Comparison of ENCODE assay signal across 16 cellular contexts in the genomic region with DNA sequence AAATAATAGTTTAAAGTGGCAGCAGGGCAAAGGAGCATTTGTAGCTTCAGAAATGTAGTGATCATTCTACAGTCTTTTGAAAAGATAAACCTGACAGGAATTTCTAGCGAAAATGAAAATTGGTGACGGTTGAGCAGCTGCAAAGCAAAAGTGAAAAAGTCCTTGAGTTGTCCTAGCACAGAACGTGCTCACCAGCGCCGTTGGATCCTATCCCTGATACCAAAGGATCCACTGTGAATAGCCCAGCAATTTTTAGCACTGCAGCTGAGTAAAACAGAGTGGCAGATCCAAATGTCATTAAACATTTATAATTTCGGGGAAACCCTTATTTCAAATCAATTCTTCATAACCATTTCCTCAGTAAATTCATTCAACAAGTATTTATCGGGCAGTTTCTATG.
A peak's percentile ranks its signal among the peaks of the same experiment; 100 is the strongest.
DNase-seq lines count a peak whose midpoint lies in the region; ATAC-seq and TF ChIP-seq lines count a peak whose summit lies in the region.
"Had no signal": no experiment of that assay in that cellular context is flagged by ENCODE, and none has a peak within 500 bp of the region (broad histone marks: within the 10 kb centered on the region; RNA-seq: fewer than 3 reads in every experiment).

No MANE protein-coding gene starts in this region.

- no peaks in the 10 kb centered on the region for H4K20me1 ChIP-seq in mammary epithelial cell (ENCODE audit: insufficient read depth, low read length)

- DNase-seq in MCF 10A (ENCODE audit: unreplicated experiment) (no peak), mammary epithelial cell (no peak), left cardiac atrium (peak; percentile 29), psoas muscle (peak in 1 of 2 donors; percentile 50), testis (peak; percentile 40), occipital lobe (lab: John Stamatoyannopoulos, UW) (no peak), right lobe of liver (no peak)
- DNase-seq: CD8-positive, alpha-beta memory T cell; DMS53; GF-D8; HCEC 1CT; HFFc6 had no signal

- no peak overlapping the region for H3K4me2 ChIP-seq in mammary epithelial cell (ENCODE audit: insufficient read depth, low read depth, low read length)

- H3K27me3 ChIP-seq in mammary epithelial cell (ENCODE audit: insufficient read depth, low read length): no peaks in the 10 kb centered on the region
- H3K27me3 ChIP-seq in psoas muscle (ENCODE audit: insufficient read depth in 3 of 3, low read length in 2 of 3): no peaks in the 10 kb centered on the region
- no peaks in the 10 kb centered on the region for H3K27me3 ChIP-seq in testis
- H3K27me3 ChIP-seq in right lobe of liver: no peaks in the 10 kb centered on the region

- dilution Hi-C loops in mammary epithelial cell (cut with HindIII; ENCODE audit: low sequenced_read_pairs): no loop called here

- H3K27ac Mint-ChIP-seq in MCF 10A (ENCODE audit: low read depth, unreplicated experiment): peak overlapping the region; percentile 44
- H3K27ac Mint-ChIP-seq: CD8-positive, alpha-beta memory T cell; HFFc6 had no signal

- H3K4me3 Mint-ChIP-seq in MCF 10A (ENCODE audit: unreplicated experiment): no peak overlapping the region
- H3K4me3 Mint-ChIP-seq: CD14-positive monocyte; CD8-positive, alpha-beta memory T cell; HFFc6 had no signal

- peaks cover 5% of the 10 kb centered on the region for H3K4me1 Mint-ChIP-seq in MCF 10A (ENCODE audit: insufficient read depth, unreplicated experiment)
- H3K4me1 Mint-ChIP-seq: CD14-positive monocyte; CD8-positive, alpha-beta memory T cell had no signal

- H3K36me3 Mint-ChIP-seq in MCF 10A (ENCODE audit: insufficient read depth, unreplicated experiment): peaks cover 4% of the 10 kb centered on the region
- H3K36me3 Mint-ChIP-seq: CD14-positive monocyte; CD8-positive, alpha-beta memory T cell had no signal

- TF ChIP-seq POLR2A in testis (IDR thresholded peaks at IDR 0.05) (no peak), right lobe of liver (IDR thresholded peaks at IDR 0.05) (no peak)

- H3K4me1 ChIP-seq in mammary epithelial cell (ENCODE audit: insufficient read depth, low read length) (peaks cover 4% of the 10 kb centered on the region), psoas muscle (peaks cover 27% of the 10 kb centered on the region), testis (no peaks in the 10 kb centered on the region), right lobe of liver (no peaks in the 10 kb centered on the region)

- CTCF ChIA-PET in MCF 10A (lab: Yijun Ruan, JAX) (interaction anchor here (0.8 to 5.8 kb wide), 4 partner anchors 8 to 1090 kb away, joined by 3 to 38 read pairs (median 4); no protein-coding TSS in a partner anchor), mammary epithelial cell (lab: Charles Lee; ENCODE audit: low non-redundant PET) (no interaction called here)

- H3K9me3 Mint-ChIP-seq in MCF 10A (ENCODE audit: unreplicated experiment): no peaks in the 10 kb centered on the region

- WGBS in mammary epithelial cell (ENCODE audit: low coverage, missing lambda C conversion rate): 85% methylated on average over 7 of the region's 7 CpGs
- 24 to 46% (median 34%) methylated on average over 7 of the region's 7 CpGs for WGBS in psoas muscle, 3 donors
- WGBS in testis, 2 donors: 27 to 40% methylated on average over 7 of the region's 7 CpGs
- WGBS in right lobe of liver (ENCODE audit: insufficient coverage, low coverage, low lambda C conversion rate, missing lambda C conversion rate): 55% methylated on average over 7 of the region's 7 CpGs

- ATAC-seq in left cardiac atrium (peak; percentile 70 to 73), psoas muscle (peak; percentile 55 to 80 (median 70)), HG02798 (IDR thresholded peaks at IDR 0.05; ENCODE audit: poor library complexity, unreplicated experiment) (no peak), right lobe of liver (no peak)

- BruUV-seq in MCF 10A (replicated peaks; lab: Mats Ljungman, UMichigan): no TSS peak
- no TSS peak for BruUV-seq in mammary epithelial cell (replicated peaks; lab: Mats Ljungman, UMichigan)

- H3K27ac ChIP-seq in mammary epithelial cell (ENCODE audit: insufficient read depth, low read depth, low read length) (no peak overlapping the region), psoas muscle (peak overlapping the region; percentile 58), testis (no peak overlapping the region), right lobe of liver (no peak overlapping the region)
- H3K27ac ChIP-seq: 22Rv1, HL-60 had no signal

- no peak overlapping the region for H3K9ac ChIP-seq in mammary epithelial cell (ENCODE audit: insufficient read depth, low read length)

- H3K27me3 Mint-ChIP-seq in MCF 10A (ENCODE audit: insufficient read depth, unreplicated experiment): no peaks in the 10 kb centered on the region
- H3K27me3 Mint-ChIP-seq: CD8-positive, alpha-beta memory T cell had no signal

- no peak overlapping the region for H3K4me3 ChIP-seq in mammary epithelial cell (replicated peaks in 1 of 3; ENCODE audit: insufficient read depth in 1 of 3, low read depth in 2 of 3, low read length in 3 of 3)
- peak overlapping the region; percentile 21 for H3K4me3 ChIP-seq in psoas muscle
- no peak overlapping the region for H3K4me3 ChIP-seq in testis
- H3K4me3 ChIP-seq in right lobe of liver: no peak overlapping the region

- no peak for TF ChIP-seq CTCF in MCF 10A (IDR thresholded peaks at IDR 0.05; ENCODE audit: unreplicated experiment)
- no peak for TF ChIP-seq CTCF in mammary epithelial cell (conservative IDR thresholded peaks at IDR 0.05 in 1 of 2, IDR thresholded peaks at IDR 0.05 in 1 of 2; ENCODE audit: extremely low read depth in 1 of 2, insufficient read depth in 1 of 2, low read depth in 1 of 2, low read length in 2 of 2)
- TF ChIP-seq CTCF in psoas muscle (IDR thresholded peaks at IDR 0.05): no peak
- TF ChIP-seq CTCF in testis (IDR thresholded peaks at IDR 0.05): no peak
- TF ChIP-seq CTCF in right lobe of liver (IDR thresholded peaks at IDR 0.05): no peak

- POLR2A ChIA-PET in MCF 10A (lab: Yijun Ruan, JAX): interaction anchor here (0.7 kb wide), 1 partner anchor 17 kb away, joined by 4 read pairs; no protein-coding TSS in a partner anchor

- no peak overlapping the region for H2AFZ ChIP-seq in mammary epithelial cell (ENCODE audit: low read depth, low read length)

- H3K79me2 ChIP-seq in mammary epithelial cell (ENCODE audit: insufficient read depth, low read length): no peaks in the 10 kb centered on the region

- H3K36me3 ChIP-seq in mammary epithelial cell (ENCODE audit: insufficient read depth, low read length) (no peaks in the 10 kb centered on the region), psoas muscle (ENCODE audit: insufficient read depth in 1 of 2, low read depth in 1 of 2) (no peaks in the 10 kb centered on the region), testis (ENCODE audit: low read depth, missing control alignments) (no peaks in the 10 kb centered on the region), right lobe of liver (no peaks in the 10 kb centered on the region)

- intact Hi-C loops in MCF 10A (cut with micrococcal nuclease): no loop called here
- intact Hi-C loops in mammary epithelial cell (cut with micrococcal nuclease): loop anchor here (10.0 kb wide), 1 partner anchor 719 kb away; no protein-coding TSS in a partner anchor
- intact Hi-C loops in left cardiac atrium (cut with DNase I): loop anchor here in 1 of 2 donors (10.0 kb wide), 1 partner anchor 129 kb away; no protein-coding TSS in a partner anchor
- intact Hi-C loops in psoas muscle (cut with DNase I): loop anchor here in 1 of 2 donors (10.0 kb wide), 1 partner anchor 729 kb away; a partner anchor contains a TSS
- intact Hi-C loops in testis (cut with DNase I; ENCODE audit: low total_unique reads): no loop called here
- intact Hi-C loops in right lobe of liver (cut with DNase I): no loop called here

- in situ Hi-C loops in mammary epithelial cell (cut with MboI; ENCODE audit: low sequenced_read_pairs in 2 of 2): no loop called here

- H3K9me3 ChIP-seq in mammary epithelial cell (replicated peaks; ENCODE audit: insufficient read depth, low read length): no peaks in the 10 kb centered on the region
- no peaks in the 10 kb centered on the region for H3K9me3 ChIP-seq in psoas muscle
- no peaks in the 10 kb centered on the region for H3K9me3 ChIP-seq in testis
- H3K9me3 ChIP-seq in right lobe of liver: no peaks in the 10 kb centered on the region

Comparison
In these comparisons a context has a peak if more than half of its experiments do, and no peak if none do; other contexts are left out.
1. DNase-seq: peak in left cardiac atrium (single experiment) and testis (single experiment); none in MCF 10A (single experiment), mammary epithelial cell (single experiment), occipital lobe (single experiment) and right lobe of liver (0 of 3).
2. ATAC-seq: peak in left cardiac atrium (2 of 2) and psoas muscle (4 of 4); none in HG02798 (single experiment) and right lobe of liver (0 of 4).